In genomic region chr1:198681831-198682756, GRCh38 we compare ENCODE assay signal across 8 cellular contexts.
A peak's percentile ranks its signal among the peaks of the same experiment; 100 is the strongest.
DNase-seq lines count a peak whose midpoint lies in the region; ATAC-seq and TF ChIP-seq lines count a peak whose summit lies in the region.

No MANE protein-coding gene starts in this region.

- TF ChIP-seq CTCF in retinal pigment epithelial cell (conservative IDR thresholded peaks at IDR 0.05; ENCODE audit: low read depth, low read length) = no peak

- DNase-seq in DMS153 treated with DMSO at 0.1 percent for 48 hours (lab: John Stamatoyannopoulos, UW; ENCODE audit: unreplicated experiment) (peak; percentile 32), HS-5 (ENCODE audit: low read depth) (peak; percentile 70), RPMI8226 (peak; percentile 98), glomerular visceral epithelial cell (ENCODE audit: extremely low spot score) (peak; percentile 90), retinal pigment epithelial cell (ENCODE audit: low read depth) (peak; percentile 90), NCI-H1048 (lab: John Stamatoyannopoulos, UW) (no peak)
- DNase-seq in activated effector memory CD4-positive, alpha-beta T cell treated with Interleukin-2 at 50 U/mL for 16 hours = peak; percentile 71

- ATAC-seq in GM21423 (IDR thresholded peaks at IDR 0.05; ENCODE audit: unreplicated experiment) = peak; percentile 97

- peak overlapping the region; percentile 2 for H3K4me3 ChIP-seq in retinal pigment epithelial cell (ENCODE audit: low read length)
